8 cellular contexts compared by ENCODE assay signal in genomic region chr10:112375721-112376577, GRCh38. TPM values are rescaled to one million over a fixed set of nuclear protein-coding genes. Genes with fewer than 3 reads are reported as not detected.
DNase-seq lines count a peak whose midpoint lies in the region; ATAC-seq and FAIRE-seq lines count a peak whose summit lies in the region.

No MANE protein-coding gene starts in this region.

- H3K4me1 Mint-ChIP-seq in activated T-helper 1 cell treated with anti-CD3 and anti-CD28 coated beads, Interleukin-12 subunit alpha, Interleukin-12 subunit beta, Interleukin-2, Interleukin-4 antibody, amounts not matched to agents 30 ng/mL and 10 ng/mL and 1 ng/mL, durations not matched to agents 14 hours and 24 hours and 36 hours (ENCODE audit: low read depth) = peaks cover 53% of the 10 kb centered on the region

- intact Hi-C loops in activated T-helper 1 cell treated with anti-CD3 and anti-CD28 coated beads, Interleukin-12 subunit alpha, Interleukin-12 subunit beta, Interleukin-2, Interleukin-4 antibody, amounts not matched to agents 30 ng/mL and 10 ng/mL and 1 ng/mL, durations not matched to agents 14 hours and 24 hours and 36 hours (cut with micrococcal nuclease) = loop anchor here (1.0 to 5.0 kb wide), 4 partner anchors 13 to 194 kb away; partner anchors contain the start of genes GPAM and VTI1A
- intact Hi-C loops in Right ventricle myocardium superior (cut with DNase I) = no loop called here
- intact Hi-C loops in sciatic nerve (cut with DNase I) = no loop called here

- H3K9me3 Mint-ChIP-seq in activated T-helper 1 cell treated with anti-CD3 and anti-CD28 coated beads, Interleukin-12 subunit alpha, Interleukin-12 subunit beta, Interleukin-2, Interleukin-4 antibody, amounts not matched to agents 30 ng/mL and 10 ng/mL and 1 ng/mL, durations not matched to agents 14 hours and 24 hours and 36 hours = no peaks in the 10 kb centered on the region

- peak overlapping the region; percentile 100 for H3K4me3 Mint-ChIP-seq in activated T-helper 1 cell treated with anti-CD3 and anti-CD28 coated beads, Interleukin-12 subunit alpha, Interleukin-12 subunit beta, Interleukin-2, Interleukin-4 antibody, amounts not matched to agents 30 ng/mL and 10 ng/mL and 1 ng/mL, durations not matched to agents 14 hours and 24 hours and 36 hours

- no peaks in the 10 kb centered on the region for H3K27me3 Mint-ChIP-seq in activated T-helper 1 cell treated with anti-CD3 and anti-CD28 coated beads, Interleukin-12 subunit alpha, Interleukin-12 subunit beta, Interleukin-2, Interleukin-4 antibody, amounts not matched to agents 30 ng/mL and 10 ng/mL and 1 ng/mL, durations not matched to agents 14 hours and 24 hours and 36 hours (ENCODE audit: insufficient read depth)

- H3K36me3 Mint-ChIP-seq in activated T-helper 1 cell treated with anti-CD3 and anti-CD28 coated beads, Interleukin-12 subunit alpha, Interleukin-12 subunit beta, Interleukin-2, Interleukin-4 antibody, amounts not matched to agents 30 ng/mL and 10 ng/mL and 1 ng/mL, durations not matched to agents 14 hours and 24 hours and 36 hours (ENCODE audit: low read depth) = peaks cover 19% of the 10 kb centered on the region

- DNase-seq in GM18507 (ENCODE audit: extremely low spot score, insufficient read length, low read depth) = peak; percentile 76
- DNase-seq in NOMO-1 (lab: John Stamatoyannopoulos, UW; ENCODE audit: unreplicated experiment in 2 of 2) = peak; percentile 75 to 83
- peak; percentile 54 for DNase-seq in activated T-helper 1 cell treated with anti-CD3 and anti-CD28 coated beads, Interleukin-12 subunit alpha, Interleukin-12 subunit beta, Interleukin-2, Interleukin-4 antibody, amounts not matched to agents 30 ng/mL and 10 ng/mL and 1 ng/mL, durations not matched to agents 14 hours and 24 hours and 36 hours (ENCODE audit: low spot score)
- DNase-seq in Right ventricle myocardium superior = peak; percentile 80
- peak; percentile 78 for DNase-seq in sciatic nerve (ENCODE audit: low spot score)
- no peak for DNase-seq in NCI-H1436 (lab: John Stamatoyannopoulos, UW)
- no peak for DNase-seq in COR-L47 (lab: John Stamatoyannopoulos, UW)

- ATAC-seq in HG02678 (IDR thresholded peaks at IDR 0.05; ENCODE audit: unreplicated experiment) = peak; percentile 87
- peak; percentile 82 for ATAC-seq in Right ventricle myocardium superior (ENCODE audit: poor library complexity)
- ATAC-seq in sciatic nerve = peak; percentile 90

- FAIRE-seq in GM18507 (lab: Jason Lieb, UNC) = peak; percentile 91

- peak overlapping the region; percentile 100 for H3K27ac Mint-ChIP-seq in activated T-helper 1 cell treated with anti-CD3 and anti-CD28 coated beads, Interleukin-12 subunit alpha, Interleukin-12 subunit beta, Interleukin-2, Interleukin-4 antibody, amounts not matched to agents 30 ng/mL and 10 ng/mL and 1 ng/mL, durations not matched to agents 14 hours and 24 hours and 36 hours

RNA-seq across cellular contexts. Expression of gene ACSL5, which starts 2.0 kb away (rescaled TPM):
- 46.7 and 50.7 TPM in 2 replicates for total RNA-seq in activated T-helper 1 cell treated with anti-CD3 and anti-CD28 coated beads, Interleukin-12 subunit alpha, Interleukin-12 subunit beta, Interleukin-2, Interleukin-4 antibody, amounts not matched to agents 30 ng/mL and 10 ng/mL and 1 ng/mL, durations not matched to agents 14 hours and 24 hours and 36 hours
- total RNA-seq in Right ventricle myocardium superior = 6.0 TPM
- total RNA-seq in sciatic nerve = 11.3 TPM

Comparison
In these comparisons a context has a peak if more than half of its experiments do, and no peak if none do; other contexts are left out.
1. DNase-seq: peak in GM18507 (single experiment), NOMO-1 (2 of 2), activated T-helper 1 cell treated with anti-CD3 and anti-CD28 coated beads, Interleukin-12 subunit alpha, Interleukin-12 subunit beta, Interleukin-2, Interleukin-4 antibody, amounts not matched to agents 30 ng/mL and 10 ng/mL and 1 ng/mL, durations not matched to agents 14 hours and 24 hours and 36 hours (single experiment), Right ventricle myocardium superior (single experiment) and sciatic nerve (single experiment); none in NCI-H1436 (single experiment) and COR-L47 (single experiment).
2. Peak in every context shown above with its lines, with median percentiles within 50 percentile points of each other: ATAC-seq.